23 cellular contexts compared by ENCODE assay signal in genomic region chr4:31187979-31188378, GRCh38.
A peak's percentile ranks its signal among the peaks of the same experiment; 100 is the strongest.
DNase-seq lines count a peak whose midpoint lies in the region; ATAC-seq lines count a peak whose summit lies in the region.
"Had no signal": no experiment of that assay in that cellular context is flagged by ENCODE, and none has a peak within 500 bp of the region (broad histone marks: within the 10 kb centered on the region; RNA-seq: fewer than 3 reads in every experiment).

No MANE protein-coding gene starts in this region.

- no peak overlapping the region for H3K4me3 ChIP-seq in adipocyte (ENCODE audit: low read length)
- H3K4me3 ChIP-seq: SJCRH30 had no signal

- DNase-seq in A172 (ENCODE audit: low spot score), result peak; percentile 78
- peak; percentile 12 for DNase-seq in HT-29 (ENCODE audit: low spot score)
- DNase-seq in adipocyte (ENCODE audit: low read depth), result peak; percentile 34
- no peak for DNase-seq in left colon
- DNase-seq in occipital lobe (lab: John Stamatoyannopoulos, UW), result no peak
- no peak for DNase-seq in activated effector memory CD4-positive, alpha-beta T cell treated with anti-CD3 and anti-CD28 coated beads, Interleukin-2, amount 50 U/mL, for 16 hours
- DNase-seq: 8988T; C1 segment of cervical spinal cord; CD8-positive, alpha-beta memory T cell; DMS53; H7; HFFc6; IMR-90; MM.1S; NCI-H1092 treated with DMSO at 0.1 percent for 48 hours; NCI-H187; NCI-H2107; NCI-H2227 treated with DMSO at 0.1 percent for 48 hours; NCI-H510A treated with DMSO at 0.1 percent for 48 hours; SJCRH30 had no signal

- H3K4me1 ChIP-seq in adipocyte (ENCODE audit: control insufficient read depth, insufficient read depth, low read length), result no peaks in the 10 kb centered on the region
- H3K4me1 ChIP-seq: SJCRH30 had no signal

- ATAC-seq in left colon (peak; percentile 61), GM21529 (IDR thresholded peaks at IDR 0.05; ENCODE audit: unreplicated experiment) (no peak), GM19324 (IDR thresholded peaks at IDR 0.05; ENCODE audit: low FRiP score, unreplicated experiment) (no peak)
- ATAC-seq: Panc1 had no signal

- no peaks in the 10 kb centered on the region for H3K36me3 ChIP-seq in adipocyte (ENCODE audit: control insufficient read depth, insufficient read depth, low read length, severe bottlenecking)
- H3K36me3 ChIP-seq: SJCRH30 had no signal

- no peaks in the 10 kb centered on the region for H3K27me3 ChIP-seq in adipocyte (replicated peaks; ENCODE audit: control insufficient read depth, insufficient read depth, low read length)
- H3K27me3 ChIP-seq: SJCRH30 had no signal

- no peaks in the 10 kb centered on the region for H3K9me3 ChIP-seq in adipocyte (ENCODE audit: control insufficient read depth, low read length)

- intact Hi-C loops in left colon (cut with DNase I, micrococcal nuclease), result no loop called here

- no peak overlapping the region for H3K9ac ChIP-seq in adipocyte (ENCODE audit: low read length)

Comparison
In these comparisons a context has a peak if more than half of its experiments do, and no peak if none do; other contexts are left out.
1. DNase-seq: peak in A172 (single experiment), HT-29 (single experiment) and adipocyte (single experiment); none in left colon (0 of 2), occipital lobe (single experiment) and activated effector memory CD4-positive, alpha-beta T cell treated with anti-CD3 and anti-CD28 coated beads, Interleukin-2, amount 50 U/mL, for 16 hours (single experiment).